Comparison of ENCODE assay signal across 9 cellular contexts in the genomic region with DNA sequence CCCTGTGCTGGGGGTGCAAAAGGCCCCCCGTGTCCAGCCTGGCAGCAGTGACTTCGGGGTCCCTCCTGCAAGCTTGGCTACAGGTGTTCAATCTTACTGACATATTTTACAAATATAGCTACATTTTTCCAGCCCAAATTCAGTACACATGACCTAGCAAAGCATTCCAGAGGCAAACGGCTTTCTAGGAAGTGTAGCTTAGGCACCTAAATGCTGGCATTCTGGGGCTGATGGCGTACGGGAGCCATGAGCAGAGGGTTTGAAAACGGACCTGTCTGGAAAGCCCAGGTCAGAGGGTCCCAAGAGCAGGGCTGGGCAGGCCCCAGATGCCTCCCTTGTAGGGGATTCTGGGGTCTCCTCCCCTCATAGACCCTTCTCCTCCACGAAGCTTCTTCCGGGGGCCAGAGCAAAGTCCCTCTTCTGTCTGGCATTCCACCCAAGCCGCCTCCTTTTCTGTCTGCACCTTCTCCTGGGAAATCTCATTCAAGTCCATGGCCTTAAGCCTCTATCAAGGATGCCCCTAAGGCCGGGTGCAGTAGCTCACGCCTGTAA.
DNase-seq lines count a peak whose midpoint lies in the region; ATAC-seq and TF ChIP-seq lines count a peak whose summit lies in the region.
"Had no signal": no experiment of that assay in that cellular context is flagged by ENCODE, and none has a peak within 500 bp of the region (broad histone marks: within the 10 kb centered on the region; RNA-seq: fewer than 3 reads in every experiment).

No MANE protein-coding gene starts in this region.

- H2BK5ac ChIP-seq in mesendoderm (ENCODE audit: low read length) = no peak overlapping the region

- no peaks in the 10 kb centered on the region for H3K9me3 ChIP-seq in transverse colon

- H3K4me2 ChIP-seq in mesendoderm (ENCODE audit: low read length) = peak overlapping the region; percentile 19

- no peak for ATAC-seq in activated T-cell treated with anti-CD3 and anti-CD28 coated beads, Interleukin-2, amount 50 U/mL, for 72 hours (replicated peaks in 1 of 2)
- ATAC-seq in activated CD4-positive, alpha-beta T cell treated with anti-CD3 and anti-CD28 coated beads for 36 hours = no peak

- no peak for TF ChIP-seq EP300 in transverse colon (IDR thresholded peaks at IDR 0.05; ENCODE audit: low read depth)

- CTCF ChIA-PET in activated CD4-positive, alpha-beta T cell treated with anti-CD3 and anti-CD28 coated beads for 36 hours (lab: Charles Lee) = interaction anchor here (0.6 to 3.6 kb wide), 13 partner anchors 9 to 1823 kb away, joined by 3 to 18 read pairs (median 3); a partner anchor contains a TSS

- no peak for TF ChIP-seq POLR2A in transverse colon (IDR thresholded peaks at IDR 0.05)

- H3K27me3 Mint-ChIP-seq in activated T-cell treated with anti-CD3 and anti-CD28 coated beads, Interleukin-2, amount 50 U/mL, for 72 hours (ENCODE audit: low read depth) = peaks cover 13% of the 10 kb centered on the region
- H3K27me3 Mint-ChIP-seq in activated T-cell treated with anti-CD3 and anti-CD28 coated beads, Interleukin-2, amount 50 U/mL, for 24 hours = peaks cover 23% of the 10 kb centered on the region
- H3K27me3 Mint-ChIP-seq in brain = peaks cover 12% of the 10 kb centered on the region
- H3K27me3 Mint-ChIP-seq in activated CD4-positive, alpha-beta T cell treated with anti-CD3 and anti-CD28 coated beads for 36 hours = peaks cover 14% of the 10 kb centered on the region

- peaks cover 3% of the 10 kb centered on the region for H3K4me1 ChIP-seq in mesendoderm (ENCODE audit: control insufficient read depth, low read depth, low read length)
- peaks cover 4 to 23% (median 13%) of the 10 kb centered on the region in 4 donors for H3K4me1 ChIP-seq in transverse colon

- H3K79me1 ChIP-seq in mesendoderm (ENCODE audit: low read length) = no peaks in the 10 kb centered on the region

- H2AK5ac ChIP-seq in mesendoderm (ENCODE audit: low read length) = no peak overlapping the region

- peak overlapping the region; percentile 54 for H3K23ac ChIP-seq in mesendoderm (ENCODE audit: low read length)

- no peak overlapping the region for H4K5ac ChIP-seq in mesendoderm (ENCODE audit: low read length)

- no peaks in the 10 kb centered on the region for H3K27me3 ChIP-seq in mesendoderm (ENCODE audit: insufficient read depth, low read length, poor library complexity)
- H3K27me3 ChIP-seq in transverse colon = no peaks in the 10 kb centered on the region

- in situ Hi-C loops in transverse colon (cut with MboI; ENCODE audit: low pct_ligation_motif_present in 1 of 4, low pct_unique_long_range_greater_than_20kb in 1 of 4, low sequenced_read_pairs in 3 of 4) = loop anchor here in 1 of 4 donors (10.0 to 25.0 kb wide), 2 partner anchors 201 to 281 kb away; no protein-coding TSS in a partner anchor

- H3K4me3 Mint-ChIP-seq in activated T-cell treated with anti-CD3 and anti-CD28 coated beads, Interleukin-2, amount 50 U/mL, for 72 hours = peak overlapping the region; percentile 49 to 58
- no peak overlapping the region for H3K4me3 Mint-ChIP-seq in activated T-cell treated with anti-CD3 and anti-CD28 coated beads, Interleukin-2, amount 50 U/mL, for 24 hours
- peak overlapping the region in 4 of 5 experiments; percentile 62 to 67 (median 66) for H3K4me3 Mint-ChIP-seq in brain
- no peak overlapping the region for H3K4me3 Mint-ChIP-seq in activated CD4-positive, alpha-beta T cell treated with anti-CD3 and anti-CD28 coated beads for 36 hours

- no peaks in the 10 kb centered on the region for H3K4me1 Mint-ChIP-seq in activated T-cell treated with anti-CD3 and anti-CD28 coated beads, Interleukin-2, amount 50 U/mL, for 72 hours (ENCODE audit: low read depth)
- H3K4me1 Mint-ChIP-seq in activated T-cell treated with anti-CD3 and anti-CD28 coated beads, Interleukin-2, amount 50 U/mL, for 24 hours (ENCODE audit: low read depth) = peaks cover 4% of the 10 kb centered on the region
- H3K4me1 Mint-ChIP-seq in brain = peaks cover 44% of the 10 kb centered on the region
- no peaks in the 10 kb centered on the region for H3K4me1 Mint-ChIP-seq in activated CD4-positive, alpha-beta T cell treated with anti-CD3 and anti-CD28 coated beads for 36 hours

- H3K36me3 ChIP-seq in mesendoderm (ENCODE audit: control insufficient read depth, insufficient read depth, low read length) = no peaks in the 10 kb centered on the region
- no peaks in the 10 kb centered on the region for H3K36me3 ChIP-seq in transverse colon

- no peaks in the 10 kb centered on the region for H3K9me3 Mint-ChIP-seq in activated T-cell treated with anti-CD3 and anti-CD28 coated beads, Interleukin-2, amount 50 U/mL, for 72 hours
- H3K9me3 Mint-ChIP-seq in activated T-cell treated with anti-CD3 and anti-CD28 coated beads, Interleukin-2, amount 50 U/mL, for 24 hours = no peaks in the 10 kb centered on the region
- peaks cover 0 to 7% (median 0%) of the 10 kb centered on the region in 5 experiments for H3K9me3 Mint-ChIP-seq in brain
- no peaks in the 10 kb centered on the region for H3K9me3 Mint-ChIP-seq in activated CD4-positive, alpha-beta T cell treated with anti-CD3 and anti-CD28 coated beads for 36 hours (ENCODE audit: low read depth)
- H3K9me3 Mint-ChIP-seq: naive thymus-derived CD8-positive, alpha-beta T cell had no signal

- H3K9ac ChIP-seq in mesendoderm (ENCODE audit: low read length) = peak overlapping the region; percentile 20

- no peak overlapping the region for H3K56ac ChIP-seq in mesendoderm (ENCODE audit: low read length)

- TF ChIP-seq CTCF in brain (conservative IDR thresholded peaks at IDR 0.05) (no peak), transverse colon (IDR thresholded peaks at IDR 0.05) (no peak)

- H3K4me3 ChIP-seq in mesendoderm (ENCODE audit: low read length) (no peak overlapping the region), transverse colon (peak overlapping the region in 2 of 4 donors; percentile 9 to 29)

- no CpG with 5 or more reads among the region's 11 CpGs for WGBS in mesendoderm (ENCODE audit: extremely low coverage, insufficient coverage, low lambda C conversion rate)
- 68 to 79% methylated on average over 4 to 11 of the region's 11 CpGs for WGBS in transverse colon (ENCODE audit: low coverage in 1 of 2), 2 donors

- H2BK15ac ChIP-seq in mesendoderm (replicated peaks; ENCODE audit: low read depth) = no peak overlapping the region

- no peak overlapping the region for H3K4ac ChIP-seq in mesendoderm (ENCODE audit: low read depth, low read length)

- H3K18ac ChIP-seq in mesendoderm (ENCODE audit: low read length) = no peak overlapping the region

- DNase-seq in activated T-cell treated with anti-CD3 and anti-CD28 coated beads, Interleukin-2, amount 50 U/mL, for 72 hours = no peak
- DNase-seq in activated T-cell treated with anti-CD3 and anti-CD28 coated beads, Interleukin-2, amount 50 U/mL, for 24 hours = no peak
- DNase-seq in mesendoderm = no peak
- no peak for DNase-seq in transverse colon
- DNase-seq in activated CD4-positive, alpha-beta T cell treated with anti-CD3 and anti-CD28 coated beads for 36 hours = no peak
- no peak for DNase-seq in superior temporal gyrus (ENCODE audit: extremely low spot score)
- DNase-seq in SKM-1 treated with dmso at 0.1 percent for 144 hours (lab: John Stamatoyannopoulos, UW; ENCODE audit: unreplicated experiment) = no peak

- H2BK120ac ChIP-seq in mesendoderm (ENCODE audit: low read depth, low read length) = no peak overlapping the region

- H4K8ac ChIP-seq in mesendoderm (ENCODE audit: low read depth, low read length) = no peak overlapping the region

- POLR2A ChIA-PET in activated CD4-positive, alpha-beta T cell treated with anti-CD3 and anti-CD28 coated beads for 36 hours (lab: Charles Lee) = no interaction called here

- H3K79me2 ChIP-seq in mesendoderm (ENCODE audit: control insufficient read depth, insufficient read depth, low read length) = no peaks in the 10 kb centered on the region

- intact Hi-C loops in transverse colon (cut with DNase I; ENCODE audit: low total_unique reads) = loop anchor here (5.0 to 10.0 kb wide), 2 partner anchors 61 to 194 kb away; a partner anchor contains a TSS
- intact Hi-C loops in activated CD4-positive, alpha-beta T cell treated with anti-CD3 and anti-CD28 coated beads for 36 hours (cut with DNase I, micrococcal nuclease) = loop anchor here (2.0 to 10.0 kb wide), 6 partner anchors 63 to 905 kb away; a partner anchor contains a TSS

- no peak overlapping the region for H3K27ac Mint-ChIP-seq in activated T-cell treated with anti-CD3 and anti-CD28 coated beads, Interleukin-2, amount 50 U/mL, for 72 hours
- no peak overlapping the region for H3K27ac Mint-ChIP-seq in activated T-cell treated with anti-CD3 and anti-CD28 coated beads, Interleukin-2, amount 50 U/mL, for 24 hours
- H3K27ac Mint-ChIP-seq in brain = no peak overlapping the region
- H3K27ac Mint-ChIP-seq in activated CD4-positive, alpha-beta T cell treated with anti-CD3 and anti-CD28 coated beads for 36 hours = no peak overlapping the region

- H3K36me3 Mint-ChIP-seq in activated T-cell treated with anti-CD3 and anti-CD28 coated beads, Interleukin-2, amount 50 U/mL, for 72 hours (ENCODE audit: insufficient read depth in 2 of 2) = no peaks in the 10 kb centered on the region
- H3K36me3 Mint-ChIP-seq in activated T-cell treated with anti-CD3 and anti-CD28 coated beads, Interleukin-2, amount 50 U/mL, for 24 hours (ENCODE audit: low read depth) = no peaks in the 10 kb centered on the region
- no peaks in the 10 kb centered on the region for H3K36me3 Mint-ChIP-seq in brain
- H3K36me3 Mint-ChIP-seq in activated CD4-positive, alpha-beta T cell treated with anti-CD3 and anti-CD28 coated beads for 36 hours (ENCODE audit: low read depth) = no peaks in the 10 kb centered on the region
- H3K36me3 Mint-ChIP-seq: naive thymus-derived CD8-positive, alpha-beta T cell had no signal

- H3K27ac ChIP-seq in mesendoderm (ENCODE audit: low read depth, low read length) (no peak overlapping the region), transverse colon (peak overlapping the region; percentile 39 to 58 (median 48))

Comparison
In these comparisons a context has a peak if more than half of its experiments do, and no peak if none do; other contexts are left out.
1. H3K4me3 Mint-ChIP-seq: peak in activated T-cell treated with anti-CD3 and anti-CD28 coated beads, Interleukin-2, amount 50 U/mL, for 72 hours (2 of 2) and brain (4 of 5); none in activated T-cell treated with anti-CD3 and anti-CD28 coated beads, Interleukin-2, amount 50 U/mL, for 24 hours (single experiment) and activated CD4-positive, alpha-beta T cell treated with anti-CD3 and anti-CD28 coated beads for 36 hours (single experiment).